ENCODE assay signal across 2 cellular contexts in genomic region chr7:34928052-34928451, GRCh38.
A peak's percentile ranks its signal among the peaks of the same experiment; 100 is the strongest.
TF ChIP-seq lines count a peak whose summit lies in the region.

No MANE protein-coding gene starts in this region.

TF ChIP-seq in SK-N-SH, 30 proteins besides CTCF, POLR2A, EP300 and RAD21 (continued from another document):
- TF ChIP-seq PBX3 (IDR thresholded peaks at IDR 0.05) (0 out of 2 replicates have a peak, but pooled peaks have one; percentile 16), IRF3 (IDR thresholded peaks at IDR 0.05; ENCODE audit: low read depth, low read length) (no peak), CHD2 (IDR thresholded peaks at IDR 0.05; ENCODE audit: low read length, partially characterized antibody) (no peak), RCOR1 (IDR thresholded peaks at IDR 0.05; ENCODE audit: low read length) (no peak), MAX (IDR thresholded peaks at IDR 0.05; ENCODE audit: low read depth) (no peak), RXRA (IDR thresholded peaks at IDR 0.05; ENCODE audit: borderline replicate concordance, low read depth) (no peak), JUND (IDR thresholded peaks at IDR 0.05) (no peak)
TF ChIP-seq in SK-N-SH: peak in this region for 2.

TF ChIP-seq in K562, 482 proteins besides CTCF, POLR2A, EP300 and RAD21 (continued from another document):
- TF ChIP-seq PKNOX1 (IDR thresholded peaks at IDR 0.05) (0 out of 2 replicates have a peak, but pooled peaks have one; percentile 28), LARP7 (IDR thresholded peaks at IDR 0.05) (no peak)
